ENCODE assay signal across 1 cellular context in genomic region chr11:31922450-31922849, GRCh38.
TF ChIP-seq lines count a peak whose summit lies in the region.

No MANE protein-coding gene starts in this region.

TF ChIP-seq in GM23338, 12 proteins besides CTCF, POLR2A, EP300 and RAD21 (continued from another document):
- TF ChIP-seq ZNF462 (CRISPR knock-in tag; IDR thresholded peaks at IDR 0.05) (no peak), ZNF331 (CRISPR knock-in tag; IDR thresholded peaks at IDR 0.05; ENCODE audit: low read depth) (no peak), ETS1 (IDR thresholded peaks at IDR 0.05) (no peak), CREB1 (CRISPR knock-in tag; IDR thresholded peaks at IDR 0.05; ENCODE audit: low read depth) (no peak), POLR2AphosphoS5 (IDR thresholded peaks at IDR 0.05; ENCODE audit: low read depth) (no peak), STAT1 (IDR thresholded peaks at IDR 0.05; ENCODE audit: unreplicated experiment) (no peak)
